Comparison of ENCODE assay signal across 24 cellular contexts in genomic region chr17:7120123-7120522, GRCh38. TPM values are rescaled to one million over a fixed set of nuclear protein-coding genes. Genes with fewer than 3 reads are reported as not detected.
"Had no signal": no experiment of that assay in that cellular context is flagged by ENCODE, and none has a peak within 500 bp of the region (broad histone marks: within the 10 kb centered on the region; RNA-seq: fewer than 3 reads in every experiment).

No MANE protein-coding gene starts in this region.

- DNase-seq: effector CD8-positive, alpha-beta T cell; hippocampal formation; left colon; mesenchymal stem cell; naive B cell; sigmoid colon; small intestine; stimulated activated CD4-positive, alpha-beta T cell treated with anti-CD3 and anti-CD28 coated beads, Interleukin-12 subunit alpha, Interleukin-12 subunit beta, amount 100 ng/mL, for 4 hours; stimulated activated naive CD4-positive, alpha-beta T cell treated with Interleukin-2 at 50 U/mL for 16 hours; upper lobe of left lung; uterus had no signal

- H3K9me3 ChIP-seq: neutrophil, sigmoid colon, suprapubic skin, uterus had no signal

- H3K36me3 ChIP-seq: heart left ventricle, neutrophil, sigmoid colon, suprapubic skin, tibial artery, upper lobe of left lung, uterus had no signal

- H3K27ac ChIP-seq: neutrophil, tibial artery, uterus had no signal

- FAIRE-seq: frontal cortex, small intestine had no signal

- ATAC-seq: left colon had no signal

- H3K4me3 ChIP-seq: coronary artery, dorsolateral prefrontal cortex, lung, sigmoid colon, suprapubic skin, tibial artery, upper lobe of left lung, uterus had no signal

- H3K27me3 ChIP-seq: upper lobe of left lung, uterus had no signal

- H3K9me3 Mint-ChIP-seq: naive B cell had no signal

- H3K36me3 Mint-ChIP-seq: naive B cell had no signal

- H3K4me1 ChIP-seq: sigmoid colon, suprapubic skin, upper lobe of left lung, uterus had no signal

RNA-seq across cellular contexts. Expression of gene ASGR2, which starts 5.5 kb away (rescaled TPM):
- total RNA-seq: frontal cortex, glomerular endothelial cell, kidney epithelial cell, pulmonary artery endothelial cell, uterus had no signal
- polyA plus RNA-seq: neural cell had no signal

RNA-seq across cellular contexts. Expression of gene CLEC10A, which starts 40.1 kb away (rescaled TPM):
- total RNA-seq: frontal cortex, glomerular endothelial cell, kidney epithelial cell, osteoblast had no signal
- polyA plus RNA-seq: neural cell had no signal
